In genomic region chr10:69804775-69805174, GRCh38 we compare ENCODE assay signal across 25 cellular contexts. TPM values are rescaled to one million over a fixed set of nuclear protein-coding genes. Genes with fewer than 3 reads are reported as not detected.
"Had no signal": no experiment of that assay in that cellular context is flagged by ENCODE, and none has a peak within 500 bp of the region (broad histone marks: within the 10 kb centered on the region; RNA-seq: fewer than 3 reads in every experiment).

No MANE protein-coding gene starts in this region.

- H3K4me3 Mint-ChIP-seq: activated B cell treated with CpG ODN at 0.5 μM for 24 hours; activated CD4-positive, alpha-beta T cell treated with anti-CD3 and anti-CD28 coated beads, Interleukin-2, amount 10 ng/mL, durations not matched to agents 24 days and 14 days; activated CD8-positive, alpha-beta memory T cell treated with anti-CD3 and anti-CD28 coated beads, Interleukin-2, amount 10 ng/mL, durations not matched to agents 7 days and 5 days; activated T-cell treated with anti-CD3 and anti-CD28 coated beads, Interleukin-2, amount 50 U/mL, for 24 hours; activated T-helper 1 cell treated with anti-CD3 and anti-CD28 coated beads, Interleukin-12 subunit alpha, Interleukin-12 subunit beta, Interleukin-2, Interleukin-4 antibody, amounts not matched to agents 30 ng/mL and 10 ng/mL and 1 ng/mL, durations not matched to agents 14 hours and 24 hours and 36 hours; IgD-negative memory B cell; T-helper 17 cell had no signal

- H3K9me3 Mint-ChIP-seq: activated B cell treated with CpG ODN at 0.5 μM for 24 hours; activated CD4-positive, alpha-beta T cell treated with anti-CD3 and anti-CD28 coated beads, Interleukin-2, amount 10 ng/mL, durations not matched to agents 24 days and 14 days; activated naive CD4-positive, alpha-beta T cell treated with anti-CD3 and anti-CD28 coated beads, Interleukin-2, amount 50 U/mL, for 24 hours; activated T-cell treated with anti-CD3 and anti-CD28 coated beads, Interleukin-2, amount 50 U/mL, for 24 hours; activated T-helper 1 cell treated with anti-CD3 and anti-CD28 coated beads, Interleukin-12 subunit alpha, Interleukin-12 subunit beta, Interleukin-2, Interleukin-4 antibody, amounts not matched to agents 30 ng/mL and 10 ng/mL and 1 ng/mL, durations not matched to agents 14 hours and 24 hours and 36 hours; IgD-negative memory B cell had no signal

- H3K27ac ChIP-seq: ascending aorta, SJSA1 had no signal

- H3K27ac Mint-ChIP-seq: activated B cell treated with CpG ODN at 0.5 μM for 24 hours; activated CD4-positive, alpha-beta T cell treated with anti-CD3 and anti-CD28 coated beads, Interleukin-2, amount 10 ng/mL, durations not matched to agents 24 days and 14 days; activated CD8-positive, alpha-beta memory T cell treated with anti-CD3 and anti-CD28 coated beads, Interleukin-2, amount 10 ng/mL, durations not matched to agents 7 days and 5 days; activated naive CD4-positive, alpha-beta T cell treated with anti-CD3 and anti-CD28 coated beads, Interleukin-2, amount 50 U/mL, for 24 hours; activated T-cell treated with anti-CD3 and anti-CD28 coated beads, Interleukin-2, amount 50 U/mL, for 24 hours; activated T-helper 1 cell treated with anti-CD3 and anti-CD28 coated beads, Interleukin-12 subunit alpha, Interleukin-12 subunit beta, Interleukin-2, Interleukin-4 antibody, amounts not matched to agents 30 ng/mL and 10 ng/mL and 1 ng/mL, durations not matched to agents 14 hours and 24 hours and 36 hours; IgD-negative memory B cell; T-helper 17 cell had no signal

- H3K4me1 Mint-ChIP-seq: activated CD4-positive, alpha-beta T cell treated with anti-CD3 and anti-CD28 coated beads, Interleukin-2, amount 10 ng/mL, durations not matched to agents 24 days and 14 days had no signal

- H3K27me3 ChIP-seq: ascending aorta, SJSA1 had no signal

- H3K36me3 Mint-ChIP-seq: activated CD8-positive, alpha-beta memory T cell treated with anti-CD3 and anti-CD28 coated beads, Interleukin-2, amount 10 ng/mL, durations not matched to agents 7 days and 5 days; activated naive CD4-positive, alpha-beta T cell treated with anti-CD3 and anti-CD28 coated beads, Interleukin-2, amount 50 U/mL, for 24 hours; IgD-negative memory B cell had no signal

- ATAC-seq: activated CD8-positive, alpha-beta memory T cell treated with anti-CD3 and anti-CD28 coated beads, Interleukin-2, amount 10 ng/mL, durations not matched to agents 7 days and 5 days; T-helper 17 cell had no signal

- H3K4me3 ChIP-seq: ascending aorta had no signal

- H3K9me3 ChIP-seq: ascending aorta, SJSA1 had no signal

- DNase-seq: activated B cell treated with CpG ODN at 0.5 μM for 24 hours; activated CD4-positive, alpha-beta T cell treated with anti-CD3 and anti-CD28 coated beads for 1 hour; activated CD4-positive, alpha-beta T cell treated with anti-CD3 and anti-CD28 coated beads, Interleukin-2, amount 10 ng/mL, durations not matched to agents 24 days and 14 days; activated CD4-positive, alpha-beta T cell treated with anti-CD3 and anti-CD28 coated beads, Interleukin-2, amount 50 U/mL, for 48 hours; activated CD8-positive, alpha-beta memory T cell treated with anti-CD3 and anti-CD28 coated beads, Interleukin-2, amount 10 ng/mL, durations not matched to agents 7 days and 5 days; activated effector memory CD4-positive, alpha-beta T cell treated with Interleukin-2 at 50 U/mL for 16 hours; activated naive CD4-positive, alpha-beta T cell; activated T-cell treated with anti-CD3 and anti-CD28 coated beads, Interleukin-2, amount 50 U/mL, for 24 hours; KG1; NCI-H1048; NCI-H1694; NCI-H2029; NCI-H345; NCI-H510A; NCI-H69; NK-92 treated with Interleukin-12 subunit alpha and Interleukin-12 subunit beta, amount 100 ng/mL, for 24 hours; OCI-M1; SHP77; T-helper 17 cell; T-helper 9 cell had no signal

- H3K36me3 ChIP-seq: ascending aorta had no signal

RNA-seq across cellular contexts. Expression of gene COL13A1, which starts 3.1 kb away (rescaled TPM):
- total RNA-seq: activated B cell treated with CpG ODN at 0.5 μM for 24 hours; activated CD4-positive, alpha-beta T cell treated with anti-CD3 and anti-CD28 coated beads, Interleukin-2, amount 10 ng/mL, durations not matched to agents 24 days and 14 days; activated CD8-positive, alpha-beta memory T cell treated with anti-CD3 and anti-CD28 coated beads, Interleukin-2, amount 10 ng/mL, durations not matched to agents 7 days and 5 days; activated T-helper 1 cell treated with anti-CD3 and anti-CD28 coated beads, Interleukin-12 subunit alpha, Interleukin-12 subunit beta, Interleukin-2, Interleukin-4 antibody, amounts not matched to agents 30 ng/mL and 10 ng/mL and 1 ng/mL, durations not matched to agents 14 hours and 24 hours and 36 hours; T-helper 17 cell had no signal
- polyA plus RNA-seq: IgD-negative memory B cell had no signal
